17 cellular contexts compared by ENCODE assay signal in the genomic region with DNA sequence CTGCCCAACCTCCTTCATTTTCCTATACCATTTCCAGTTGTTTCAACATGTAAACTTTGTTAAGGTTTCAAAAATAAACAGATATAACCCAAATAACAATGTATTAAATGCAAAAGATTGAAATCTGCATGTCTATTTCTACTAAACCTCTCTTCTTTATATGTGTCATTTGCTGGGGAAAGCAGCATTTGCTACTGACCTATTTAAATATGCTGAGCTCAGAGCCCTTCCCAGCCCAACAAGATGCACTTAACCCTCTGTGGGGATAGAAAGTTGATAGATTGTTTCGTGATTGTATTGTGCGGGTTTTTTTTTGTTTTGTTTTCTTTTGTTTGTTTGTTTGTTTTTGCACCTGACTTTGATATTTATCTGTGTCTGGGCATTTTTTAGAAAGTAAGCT.
"Had no signal": no experiment of that assay in that cellular context is flagged by ENCODE, and none has a peak within 500 bp of the region (broad histone marks: within the 10 kb centered on the region; RNA-seq: fewer than 3 reads in every experiment).

No MANE protein-coding gene starts in this region.

- H3K9me3 ChIP-seq: colonic mucosa, right atrium auricular region, sigmoid colon, thoracic aorta, transverse colon had no signal

- H3K27me3 ChIP-seq: colonic mucosa, right atrium auricular region, sigmoid colon, transverse colon had no signal

- FAIRE-seq: endothelial cell of umbilical vein, small intestine had no signal

- H3K27ac ChIP-seq: colonic mucosa, foreskin keratinocyte, right atrium auricular region, sigmoid colon, thoracic aorta, transverse colon had no signal

- ATAC-seq: foreskin keratinocyte; left colon; naive thymus-derived CD4-positive, alpha-beta T cell had no signal

- H3K4me3 ChIP-seq: colonic mucosa, right atrium auricular region, sigmoid colon, thoracic aorta, transverse colon had no signal

- H3K36me3 ChIP-seq: colonic mucosa, right atrium auricular region, sigmoid colon, thoracic aorta, transverse colon had no signal

- DNase-seq: colonic mucosa; dermis blood vessel endothelial cell; effector CD4-positive, alpha-beta T cell; endodermal cell; erythroblast; foreskin keratinocyte; left colon; mesendoderm; naive thymus-derived CD4-positive, alpha-beta T cell; sigmoid colon; small intestine; stimulated activated CD4-positive, alpha-beta T cell treated with anti-CD3 and anti-CD28 coated beads, Interleukin-12 subunit alpha, Interleukin-12 subunit beta, amount 100 ng/mL, for 4 hours; stimulated activated naive CD4-positive, alpha-beta T cell treated with Interleukin-2 at 50 U/mL for 16 hours; transverse colon had no signal

- H3K4me1 ChIP-seq: colonic mucosa, foreskin keratinocyte, transverse colon had no signal
